Comparison of ENCODE assay signal across 11 cellular contexts in the genomic region with DNA sequence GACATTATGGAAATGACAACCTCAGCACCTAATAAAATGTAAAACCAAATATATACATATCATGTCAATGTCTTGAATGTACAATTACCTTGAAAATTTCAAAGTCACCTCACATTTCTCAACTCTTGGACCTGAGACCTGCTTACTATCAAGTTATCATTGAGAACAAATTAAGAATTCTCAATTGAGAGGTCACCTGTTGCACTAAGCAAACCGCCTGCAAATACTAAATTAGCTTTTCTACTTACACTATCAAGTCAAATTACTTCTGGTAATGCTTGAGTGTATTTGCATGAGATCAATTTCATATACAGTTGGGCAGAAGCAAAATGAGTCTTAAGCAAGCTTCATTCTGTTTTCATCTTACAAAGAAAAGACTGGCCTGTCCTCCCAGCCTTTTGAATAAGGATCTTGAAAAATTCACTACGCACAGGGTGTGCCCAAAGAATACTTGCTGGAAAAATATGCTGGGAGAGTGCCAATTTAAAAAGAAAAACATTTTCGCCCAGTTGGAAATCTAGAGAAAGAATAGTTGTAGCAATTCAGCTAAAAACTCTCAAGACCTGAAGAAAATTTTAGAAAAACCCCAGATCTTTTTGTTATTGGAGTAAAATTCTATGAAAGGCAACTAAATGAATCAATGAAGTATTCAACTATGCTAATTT. TPM values are rescaled to one million over a fixed set of nuclear protein-coding genes. Genes with fewer than 3 reads are reported as not detected.
A peak's percentile ranks its signal among the peaks of the same experiment; 100 is the strongest.
DNase-seq lines count a peak whose midpoint lies in the region; ATAC-seq and TF ChIP-seq lines count a peak whose summit lies in the region.
"Had no signal": no experiment of that assay in that cellular context is flagged by ENCODE, and none has a peak within 500 bp of the region (broad histone marks: within the 10 kb centered on the region; RNA-seq: fewer than 3 reads in every experiment).

No MANE protein-coding gene starts in this region.

- no peaks in the 10 kb centered on the region for H3K36me3 ChIP-seq in lower lobe of right lung
- H3K36me3 ChIP-seq in tibial artery, result no peaks in the 10 kb centered on the region

- H3K4me3 ChIP-seq in astrocyte of the spinal cord (ENCODE audit: low read depth, low read length) (no peak overlapping the region), lower lobe of right lung (no peak overlapping the region), tibial artery (no peak overlapping the region)

- H3K4me3 Mint-ChIP-seq in activated naive CD4-positive, alpha-beta T cell treated with anti-CD3 and anti-CD28 coated beads for 36 hours, result no peak overlapping the region

- H3K27ac Mint-ChIP-seq in activated naive CD4-positive, alpha-beta T cell treated with anti-CD3 and anti-CD28 coated beads for 36 hours, result peak overlapping the region; percentile 54

- H3K9me3 ChIP-seq in lower lobe of right lung, result no peaks in the 10 kb centered on the region
- H3K9me3 ChIP-seq in tibial artery, result no peaks in the 10 kb centered on the region

- ATAC-seq in lower lobe of right lung (peak in 1 of 2 donors; percentile 61), GM21619 (IDR thresholded peaks at IDR 0.05; ENCODE audit: unreplicated experiment) (no peak)

- in situ Hi-C loops in astrocyte of the spinal cord (cut with HindIII; ENCODE audit: low sequenced_read_pairs), result no loop called here

- H3K4me1 Mint-ChIP-seq in activated naive CD4-positive, alpha-beta T cell treated with anti-CD3 and anti-CD28 coated beads for 36 hours (ENCODE audit: low read depth), result peaks cover 94% of the 10 kb centered on the region

- no peaks in the 10 kb centered on the region for H3K9me3 Mint-ChIP-seq in activated naive CD4-positive, alpha-beta T cell treated with anti-CD3 and anti-CD28 coated beads for 36 hours

- intact Hi-C loops in activated naive CD4-positive, alpha-beta T cell treated with anti-CD3 and anti-CD28 coated beads for 36 hours (cut with micrococcal nuclease), result loop anchor here (1.0 to 5.0 kb wide), 2 partner anchors 35 to 105 kb away; no protein-coding TSS in a partner anchor
- intact Hi-C loops in lower lobe of right lung (cut with DNase I), result no loop called here
- intact Hi-C loops in tibial artery (cut with DNase I; ENCODE audit: low total_unique reads), result no loop called here

- no peaks in the 10 kb centered on the region for H3K27me3 Mint-ChIP-seq in activated naive CD4-positive, alpha-beta T cell treated with anti-CD3 and anti-CD28 coated beads for 36 hours (ENCODE audit: low read depth)

- CTCF ChIA-PET in activated naive CD4-positive, alpha-beta T cell treated with anti-CD3 and anti-CD28 coated beads for 36 hours (lab: Charles Lee), result interaction anchor here (0.6 to 4.6 kb wide), 16 partner anchors 12 to 155 kb away, joined by 3 to 30 read pairs (median 4); partner anchors contain the start of gene KANSL1

- H3K27ac ChIP-seq in lower lobe of right lung, result peak overlapping the region; percentile 8
- H3K27ac ChIP-seq in tibial artery, result peak overlapping the region; percentile 35 to 50

- H3K36me3 Mint-ChIP-seq in activated naive CD4-positive, alpha-beta T cell treated with anti-CD3 and anti-CD28 coated beads for 36 hours (ENCODE audit: low read depth), result peaks cover 3% of the 10 kb centered on the region

- DNase-seq in activated naive CD4-positive, alpha-beta T cell treated with anti-CD3 and anti-CD28 coated beads for 36 hours, result no peak
- DNase-seq in activated naive CD4-positive, alpha-beta T cell treated with Interleukin-2 at 50 U/mL for 16 hours, result no peak
- DNase-seq in astrocyte of the spinal cord (ENCODE audit: low read depth, low spot score), result peak; percentile 76
- no peak for DNase-seq in lower lobe of right lung
- DNase-seq in tibial artery, result no peak
- no peak for DNase-seq in anterior cingulate cortex (lab: John Stamatoyannopoulos, UW)
- no peak for DNase-seq in germinal center (ENCODE audit: low spot score)
- DNase-seq: cortex of kidney; NCI-H2227 treated with DMSO at 0.1 percent for 48 hours; stimulated activated CD4-positive, alpha-beta T cell treated with anti-CD3 and anti-CD28 coated beads, Interleukin-4, amount 100 ng/mL, for 1 hour had no signal

- H3K27me3 ChIP-seq in lower lobe of right lung (ENCODE audit: low read depth), result no peaks in the 10 kb centered on the region
- H3K27me3 ChIP-seq in tibial artery, result no peaks in the 10 kb centered on the region

- H3K4me1 ChIP-seq in lower lobe of right lung, result peaks cover 85% of the 10 kb centered on the region
- peaks cover 0 to 94% (median 74%) of the 10 kb centered on the region in 4 donors for H3K4me1 ChIP-seq in tibial artery

- no peak for TF ChIP-seq CTCF in astrocyte of the spinal cord (IDR thresholded peaks at IDR 0.05; ENCODE audit: low read depth, low read length)
- TF ChIP-seq CTCF in lower lobe of right lung (IDR thresholded peaks at IDR 0.05), result no peak
- TF ChIP-seq CTCF in tibial artery (IDR thresholded peaks at IDR 0.05), result no peak

RNA-seq across cellular contexts. Expression of gene KANSL1, which starts 35.7 kb away (rescaled TPM):
- total RNA-seq in activated naive CD4-positive, alpha-beta T cell treated with anti-CD3 and anti-CD28 coated beads for 36 hours, result 10 to 100 TPM; 64.3 to 64.5 TPM
- total RNA-seq in lower lobe of right lung, result 78.5 TPM
